Comparison of ENCODE assay signal across 1 cellular context in the genomic region with DNA sequence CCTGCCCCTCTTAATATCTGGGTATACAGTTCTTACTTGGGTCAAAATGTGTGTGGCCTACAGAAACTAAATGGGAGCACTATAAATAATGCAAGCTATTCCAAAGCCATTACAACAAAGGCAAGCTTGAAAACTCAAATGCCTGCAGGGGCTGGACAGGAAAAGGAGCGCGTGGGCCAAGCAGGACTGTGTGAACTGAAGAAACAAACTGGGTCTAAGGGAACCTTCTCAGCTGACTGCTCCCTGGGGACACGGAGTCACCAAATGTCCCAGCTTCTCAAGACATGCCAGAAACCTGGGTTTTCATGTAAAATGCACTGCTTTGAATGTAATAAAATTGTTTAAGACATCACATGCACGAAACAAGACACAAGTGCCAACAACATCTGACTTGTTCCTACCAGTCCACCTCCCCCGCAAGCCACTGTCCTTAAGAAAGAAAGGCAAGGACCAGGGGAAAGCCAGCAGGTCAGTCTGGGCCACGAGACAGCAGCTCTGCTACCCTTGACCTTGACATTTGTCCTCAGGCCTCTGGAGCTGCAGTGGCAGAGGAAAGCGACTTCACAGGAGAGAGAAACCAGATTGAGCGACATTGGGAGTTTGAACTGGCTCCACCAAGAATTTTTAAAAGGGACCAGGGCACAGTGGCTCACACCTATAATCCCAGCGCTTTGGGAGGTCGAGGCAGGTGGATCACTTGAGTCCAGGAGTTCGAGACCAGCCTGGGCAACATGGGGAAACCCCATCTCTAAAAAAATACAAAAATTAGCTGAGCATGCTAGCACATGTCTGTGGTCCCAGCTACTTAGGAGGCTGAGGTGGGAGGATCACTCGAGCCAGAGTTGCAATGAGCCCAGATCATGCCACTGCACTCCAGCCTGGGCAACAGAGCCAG.
TF ChIP-seq lines count a peak whose summit lies in the region.

No MANE protein-coding gene starts in this region.

TF ChIP-seq in HepG2, 621 proteins besides CTCF, POLR2A, EP300 and RAD21 (continued from another document and continues in another):
- TF ChIP-seq, protein P1, sequence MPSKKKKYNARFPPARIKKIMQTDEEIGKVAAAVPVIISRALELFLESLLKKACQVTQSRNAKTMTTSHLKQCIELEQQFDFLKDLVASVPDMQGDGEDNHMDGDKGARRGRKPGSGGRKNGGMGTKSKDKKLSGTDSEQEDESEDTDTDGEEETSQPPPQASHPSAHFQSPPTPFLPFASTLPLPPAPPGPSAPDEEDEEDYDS (CRISPR knock-in tag; IDR thresholded peaks at IDR 0.05): no peak
- TF ChIP-seq NRL (CRISPR knock-in tag; IDR thresholded peaks at IDR 0.05; ENCODE audit: borderline replicate concordance) (no peak), KDM1A (CRISPR knock-in tag; IDR thresholded peaks at IDR 0.05) (no peak), RXRB (CRISPR knock-in tag; IDR thresholded peaks at IDR 0.05; ENCODE audit: borderline replicate concordance) (0 out of 2 replicates have a peak, but pooled peaks have one; percentile 45), ZNF720 (CRISPR knock-in tag; IDR thresholded peaks at IDR 0.05) (no peak), ZSCAN22 (CRISPR knock-in tag; IDR thresholded peaks at IDR 0.05) (no peak), MTF1 (CRISPR knock-in tag; IDR thresholded peaks at IDR 0.05) (no peak), ARNTL (CRISPR knock-in tag; IDR thresholded peaks at IDR 0.05) (0 out of 2 replicates have a peak, but pooled peaks have one; percentile 50), TP53 (CRISPR knock-in tag; conservative IDR thresholded peaks at IDR 0.05) (no peak), ZNF879 (CRISPR knock-in tag; IDR thresholded peaks at IDR 0.05) (no peak), FOXJ3 (CRISPR knock-in tag; IDR thresholded peaks at IDR 0.05; ENCODE audit: borderline replicate concordance) (no peak), SYNCRIP (IDR thresholded peaks at IDR 0.05; ENCODE audit: insufficient read depth, low read depth, low read length) (no peak), ZNF557 (CRISPR knock-in tag; IDR thresholded peaks at IDR 0.05) (no peak), ELF1 (CRISPR knock-in tag; IDR thresholded peaks at IDR 0.05) (no peak), ZNF430 (CRISPR knock-in tag; IDR thresholded peaks at IDR 0.05) (0 out of 2 replicates have a peak, but pooled peaks have one; percentile 19), ZNF737 (CRISPR knock-in tag; IDR thresholded peaks at IDR 0.05; ENCODE audit: borderline replicate concordance) (no peak), REPIN1 (CRISPR knock-in tag; IDR thresholded peaks at IDR 0.05; ENCODE audit: borderline replicate concordance, low read depth) (no peak), ZNF296 (CRISPR knock-in tag; conservative IDR thresholded peaks at IDR 0.05) (no peak), ZEB1 (IDR thresholded peaks at IDR 0.05; ENCODE audit: insufficient replicate concordance, low read depth) (no peak), CBX2 (IDR thresholded peaks at IDR 0.05; ENCODE audit: low read depth, low read length) (no peak), CBX2 (CRISPR knock-in tag; IDR thresholded peaks at IDR 0.05; ENCODE audit: low read depth) (no peak), ZNF7 (CRISPR knock-in tag; IDR thresholded peaks at IDR 0.05) (no peak), FLYWCH1 (CRISPR knock-in tag; IDR thresholded peaks at IDR 0.05) (no peak), ZNF781 (CRISPR knock-in tag; IDR thresholded peaks at IDR 0.05; ENCODE audit: borderline replicate concordance, not compliant biosample characterization) (no peak), HOXA3 (CRISPR knock-in tag; IDR thresholded peaks at IDR 0.05) (peak; percentile 17; the same call in 1 of the 2 replicates), KDM5A (IDR thresholded peaks at IDR 0.05; ENCODE audit: borderline replicate concordance, low read length) (no peak), MXI1 (IDR thresholded peaks at IDR 0.05; ENCODE audit: borderline replicate concordance, low read depth, low read length) (no peak), MEIS2 (CRISPR knock-in tag; IDR thresholded peaks at IDR 0.05) (no peak), ATF1 (CRISPR knock-in tag; IDR thresholded peaks at IDR 0.05) (no peak), NFYC (CRISPR knock-in tag; IDR thresholded peaks at IDR 0.05) (no peak), HNF4A (CRISPR knock-in tag; IDR thresholded peaks at IDR 0.05) (0 out of 2 replicates have a peak, but pooled peaks have one; percentile 25), RFX3 (CRISPR knock-in tag; IDR thresholded peaks at IDR 0.05) (no peak), ZNF44 (CRISPR knock-in tag; IDR thresholded peaks at IDR 0.05) (no peak), ARID2 (CRISPR knock-in tag; IDR thresholded peaks at IDR 0.05; ENCODE audit: borderline replicate concordance) (no peak)
- TF ChIP-seq, protein P2, sequence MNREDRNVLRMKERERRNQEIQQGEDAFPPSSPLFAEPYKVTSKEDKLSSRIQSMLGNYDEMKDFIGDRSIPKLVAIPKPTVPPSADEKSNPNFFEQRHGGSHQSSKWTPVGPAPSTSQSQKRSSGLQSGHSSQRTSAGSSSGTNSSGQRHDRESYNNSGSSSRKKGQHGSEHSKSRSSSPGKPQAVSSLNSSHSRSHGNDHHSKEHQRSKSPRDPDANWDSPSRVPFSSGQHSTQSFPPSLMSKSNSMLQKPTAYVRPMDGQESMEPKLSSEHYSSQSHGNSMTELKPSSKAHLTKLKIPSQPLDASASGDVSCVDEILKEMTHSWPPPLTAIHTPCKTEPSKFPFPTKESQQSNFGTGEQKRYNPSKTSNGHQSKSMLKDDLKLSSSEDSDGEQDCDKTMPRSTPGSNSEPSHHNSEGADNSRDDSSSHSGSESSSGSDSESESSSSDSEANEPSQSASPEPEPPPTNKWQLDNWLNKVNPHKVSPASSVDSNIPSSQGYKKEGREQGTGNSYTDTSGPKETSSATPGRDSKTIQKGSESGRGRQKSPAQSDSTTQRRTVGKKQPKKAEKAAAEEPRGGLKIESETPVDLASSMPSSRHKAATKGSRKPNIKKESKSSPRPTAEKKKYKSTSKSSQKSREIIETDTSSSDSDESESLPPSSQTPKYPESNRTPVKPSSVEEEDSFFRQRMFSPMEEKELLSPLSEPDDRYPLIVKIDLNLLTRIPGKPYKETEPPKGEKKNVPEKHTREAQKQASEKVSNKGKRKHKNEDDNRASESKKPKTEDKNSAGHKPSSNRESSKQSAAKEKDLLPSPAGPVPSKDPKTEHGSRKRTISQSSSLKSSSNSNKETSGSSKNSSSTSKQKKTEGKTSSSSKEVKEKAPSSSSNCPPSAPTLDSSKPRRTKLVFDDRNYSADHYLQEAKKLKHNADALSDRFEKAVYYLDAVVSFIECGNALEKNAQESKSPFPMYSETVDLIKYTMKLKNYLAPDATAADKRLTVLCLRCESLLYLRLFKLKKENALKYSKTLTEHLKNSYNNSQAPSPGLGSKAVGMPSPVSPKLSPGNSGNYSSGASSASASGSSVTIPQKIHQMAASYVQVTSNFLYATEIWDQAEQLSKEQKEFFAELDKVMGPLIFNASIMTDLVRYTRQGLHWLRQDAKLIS (CRISPR knock-in tag; IDR thresholded peaks at IDR 0.05): no peak
- TF ChIP-seq, protein P3, sequence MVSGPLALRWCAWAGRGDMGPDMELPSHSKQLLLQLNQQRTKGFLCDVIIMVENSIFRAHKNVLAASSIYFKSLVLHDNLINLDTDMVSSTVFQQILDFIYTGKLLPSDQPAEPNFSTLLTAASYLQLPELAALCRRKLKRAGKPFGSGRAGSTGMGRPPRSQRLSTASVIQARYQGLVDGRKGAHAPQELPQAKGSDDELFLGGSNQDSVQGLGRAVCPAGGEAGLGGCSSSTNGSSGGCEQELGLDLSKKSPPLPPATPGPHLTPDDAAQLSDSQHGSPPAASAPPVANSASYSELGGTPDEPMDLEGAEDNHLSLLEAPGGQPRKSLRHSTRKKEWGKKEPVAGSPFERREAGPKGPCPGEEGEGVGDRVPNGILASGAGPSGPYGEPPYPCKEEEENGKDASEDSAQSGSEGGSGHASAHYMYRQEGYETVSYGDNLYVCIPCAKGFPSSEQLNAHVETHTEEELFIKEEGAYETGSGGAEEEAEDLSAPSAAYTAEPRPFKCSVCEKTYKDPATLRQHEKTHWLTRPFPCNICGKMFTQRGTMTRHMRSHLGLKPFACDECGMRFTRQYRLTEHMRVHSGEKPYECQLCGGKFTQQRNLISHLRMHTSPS (CRISPR knock-in tag; IDR thresholded peaks at IDR 0.05; ENCODE audit: low read depth): no peak; the same call in 1 of the 2 replicates
- TF ChIP-seq, protein P4, sequence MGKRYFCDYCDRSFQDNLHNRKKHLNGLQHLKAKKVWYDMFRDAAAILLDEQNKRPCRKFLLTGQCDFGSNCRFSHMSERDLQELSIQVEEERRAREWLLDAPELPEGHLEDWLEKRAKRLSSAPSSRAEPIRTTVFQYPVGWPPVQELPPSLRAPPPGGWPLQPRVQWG (CRISPR knock-in tag; IDR thresholded peaks at IDR 0.05; ENCODE audit: borderline replicate concordance, low read depth): no peak
- TF ChIP-seq, protein P5, sequence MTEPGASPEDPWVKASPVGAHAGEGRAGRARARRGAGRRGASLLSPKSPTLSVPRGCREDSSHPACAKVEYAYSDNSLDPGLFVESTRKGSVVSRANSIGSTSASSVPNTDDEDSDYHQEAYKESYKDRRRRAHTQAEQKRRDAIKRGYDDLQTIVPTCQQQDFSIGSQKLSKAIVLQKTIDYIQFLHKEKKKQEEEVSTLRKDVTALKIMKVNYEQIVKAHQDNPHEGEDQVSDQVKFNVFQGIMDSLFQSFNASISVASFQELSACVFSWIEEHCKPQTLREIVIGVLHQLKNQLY (CRISPR knock-in tag; IDR thresholded peaks at IDR 0.05): no peak
- TF ChIP-seq, protein P6, sequence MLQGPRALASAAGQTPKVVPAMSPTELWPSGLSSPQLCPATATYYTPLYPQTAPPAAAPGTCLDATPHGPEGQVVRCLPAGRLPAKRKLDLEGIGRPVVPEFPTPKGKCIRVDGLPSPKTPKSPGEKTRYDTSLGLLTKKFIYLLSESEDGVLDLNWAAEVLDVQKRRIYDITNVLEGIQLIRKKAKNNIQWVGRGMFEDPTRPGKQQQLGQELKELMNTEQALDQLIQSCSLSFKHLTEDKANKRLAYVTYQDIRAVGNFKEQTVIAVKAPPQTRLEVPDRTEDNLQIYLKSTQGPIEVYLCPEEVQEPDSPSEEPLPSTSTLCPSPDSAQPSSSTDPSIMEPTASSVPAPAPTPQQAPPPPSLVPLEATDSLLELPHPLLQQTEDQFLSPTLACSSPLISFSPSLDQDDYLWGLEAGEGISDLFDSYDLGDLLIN (CRISPR knock-in tag; IDR thresholded peaks at IDR 0.05; ENCODE audit: borderline replicate concordance): no peak
- TF ChIP-seq, protein P7, sequence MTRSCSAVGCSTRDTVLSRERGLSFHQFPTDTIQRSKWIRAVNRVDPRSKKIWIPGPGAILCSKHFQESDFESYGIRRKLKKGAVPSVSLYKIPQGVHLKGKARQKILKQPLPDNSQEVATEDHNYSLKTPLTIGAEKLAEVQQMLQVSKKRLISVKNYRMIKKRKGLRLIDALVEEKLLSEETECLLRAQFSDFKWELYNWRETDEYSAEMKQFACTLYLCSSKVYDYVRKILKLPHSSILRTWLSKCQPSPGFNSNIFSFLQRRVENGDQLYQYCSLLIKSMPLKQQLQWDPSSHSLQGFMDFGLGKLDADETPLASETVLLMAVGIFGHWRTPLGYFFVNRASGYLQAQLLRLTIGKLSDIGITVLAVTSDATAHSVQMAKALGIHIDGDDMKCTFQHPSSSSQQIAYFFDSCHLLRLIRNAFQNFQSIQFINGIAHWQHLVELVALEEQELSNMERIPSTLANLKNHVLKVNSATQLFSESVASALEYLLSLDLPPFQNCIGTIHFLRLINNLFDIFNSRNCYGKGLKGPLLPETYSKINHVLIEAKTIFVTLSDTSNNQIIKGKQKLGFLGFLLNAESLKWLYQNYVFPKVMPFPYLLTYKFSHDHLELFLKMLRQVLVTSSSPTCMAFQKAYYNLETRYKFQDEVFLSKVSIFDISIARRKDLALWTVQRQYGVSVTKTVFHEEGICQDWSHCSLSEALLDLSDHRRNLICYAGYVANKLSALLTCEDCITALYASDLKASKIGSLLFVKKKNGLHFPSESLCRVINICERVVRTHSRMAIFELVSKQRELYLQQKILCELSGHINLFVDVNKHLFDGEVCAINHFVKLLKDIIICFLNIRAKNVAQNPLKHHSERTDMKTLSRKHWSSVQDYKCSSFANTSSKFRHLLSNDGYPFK (CRISPR knock-in tag; IDR thresholded peaks at IDR 0.05; ENCODE audit: borderline replicate concordance): 0 out of 2 replicates have a peak, but pooled peaks have one; percentile 16
- TF ChIP-seq, protein P8, sequence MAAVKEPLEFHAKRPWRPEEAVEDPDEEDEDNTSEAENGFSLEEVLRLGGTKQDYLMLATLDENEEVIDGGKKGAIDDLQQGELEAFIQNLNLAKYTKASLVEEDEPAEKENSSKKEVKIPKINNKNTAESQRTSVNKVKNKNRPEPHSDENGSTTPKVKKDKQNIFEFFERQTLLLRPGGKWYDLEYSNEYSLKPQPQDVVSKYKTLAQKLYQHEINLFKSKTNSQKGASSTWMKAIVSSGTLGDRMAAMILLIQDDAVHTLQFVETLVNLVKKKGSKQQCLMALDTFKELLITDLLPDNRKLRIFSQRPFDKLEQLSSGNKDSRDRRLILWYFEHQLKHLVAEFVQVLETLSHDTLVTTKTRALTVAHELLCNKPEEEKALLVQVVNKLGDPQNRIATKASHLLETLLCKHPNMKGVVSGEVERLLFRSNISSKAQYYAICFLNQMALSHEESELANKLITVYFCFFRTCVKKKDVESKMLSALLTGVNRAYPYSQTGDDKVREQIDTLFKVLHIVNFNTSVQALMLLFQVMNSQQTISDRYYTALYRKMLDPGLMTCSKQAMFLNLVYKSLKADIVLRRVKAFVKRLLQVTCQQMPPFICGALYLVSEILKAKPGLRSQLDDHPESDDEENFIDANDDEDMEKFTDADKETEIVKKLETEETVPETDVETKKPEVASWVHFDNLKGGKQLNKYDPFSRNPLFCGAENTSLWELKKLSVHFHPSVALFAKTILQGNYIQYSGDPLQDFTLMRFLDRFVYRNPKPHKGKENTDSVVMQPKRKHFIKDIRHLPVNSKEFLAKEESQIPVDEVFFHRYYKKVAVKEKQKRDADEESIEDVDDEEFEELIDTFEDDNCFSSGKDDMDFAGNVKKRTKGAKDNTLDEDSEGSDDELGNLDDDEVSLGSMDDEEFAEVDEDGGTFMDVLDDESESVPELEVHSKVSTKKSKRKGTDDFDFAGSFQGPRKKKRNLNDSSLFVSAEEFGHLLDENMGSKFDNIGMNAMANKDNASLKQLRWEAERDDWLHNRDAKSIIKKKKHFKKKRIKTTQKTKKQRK (IDR thresholded peaks at IDR 0.05; ENCODE audit: low read length): no peak
- TF ChIP-seq, protein P9, sequence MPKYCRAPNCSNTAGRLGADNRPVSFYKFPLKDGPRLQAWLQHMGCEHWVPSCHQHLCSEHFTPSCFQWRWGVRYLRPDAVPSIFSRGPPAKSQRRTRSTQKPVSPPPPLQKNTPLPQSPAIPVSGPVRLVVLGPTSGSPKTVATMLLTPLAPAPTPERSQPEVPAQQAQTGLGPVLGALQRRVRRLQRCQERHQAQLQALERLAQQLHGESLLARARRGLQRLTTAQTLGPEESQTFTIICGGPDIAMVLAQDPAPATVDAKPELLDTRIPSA (CRISPR knock-in tag; IDR thresholded peaks at IDR 0.05; ENCODE audit: borderline replicate concordance): no peak
- TF ChIP-seq, protein P10, sequence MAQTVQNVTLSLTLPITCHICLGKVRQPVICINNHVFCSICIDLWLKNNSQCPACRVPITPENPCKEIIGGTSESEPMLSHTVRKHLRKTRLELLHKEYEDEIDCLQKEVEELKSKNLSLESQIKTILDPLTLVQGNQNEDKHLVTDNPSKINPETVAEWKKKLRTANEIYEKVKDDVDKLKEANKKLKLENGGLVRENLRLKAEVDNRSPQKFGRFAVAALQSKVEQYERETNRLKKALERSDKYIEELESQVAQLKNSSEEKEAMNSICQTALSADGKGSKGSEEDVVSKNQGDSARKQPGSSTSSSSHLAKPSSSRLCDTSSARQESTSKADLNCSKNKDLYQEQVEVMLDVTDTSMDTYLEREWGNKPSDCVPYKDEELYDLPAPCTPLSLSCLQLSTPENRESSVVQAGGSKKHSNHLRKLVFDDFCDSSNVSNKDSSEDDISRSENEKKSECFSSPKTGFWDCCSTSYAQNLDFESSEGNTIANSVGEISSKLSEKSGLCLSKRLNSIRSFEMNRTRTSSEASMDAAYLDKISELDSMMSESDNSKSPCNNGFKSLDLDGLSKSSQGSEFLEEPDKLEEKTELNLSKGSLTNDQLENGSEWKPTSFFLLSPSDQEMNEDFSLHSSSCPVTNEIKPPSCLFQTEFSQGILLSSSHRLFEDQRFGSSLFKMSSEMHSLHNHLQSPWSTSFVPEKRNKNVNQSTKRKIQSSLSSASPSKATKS (CRISPR knock-in tag; IDR thresholded peaks at IDR 0.05): no peak
